In the genomic region with DNA sequence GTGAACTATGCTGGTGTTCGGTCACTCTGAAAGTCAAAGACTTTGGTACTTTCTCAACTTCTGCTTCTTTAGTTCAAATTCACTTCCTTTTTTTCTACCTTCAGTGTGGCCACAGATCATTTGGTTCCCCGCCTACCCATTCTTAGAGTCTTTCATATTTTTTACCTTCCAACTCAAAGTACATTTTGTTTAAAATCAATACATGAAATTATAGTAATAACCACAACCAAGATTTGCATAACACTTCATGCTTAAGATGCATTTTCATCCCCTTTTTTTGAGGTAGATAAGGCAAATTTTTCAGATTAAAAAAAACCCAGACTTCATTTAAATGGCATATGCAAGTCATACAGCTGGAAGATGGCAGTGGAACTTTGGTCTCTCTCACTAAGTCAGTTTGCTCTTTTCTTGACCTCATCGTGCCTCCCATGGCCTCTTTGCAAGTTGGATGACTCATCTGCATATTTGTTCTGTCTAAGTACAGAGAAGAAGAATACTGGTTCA, we compare ENCODE assay signal across 11 cellular contexts. TPM values are rescaled to one million over a fixed set of nuclear protein-coding genes. Genes with fewer than 3 reads are reported as not detected.
A peak's percentile ranks its signal among the peaks of the same experiment; 100 is the strongest.
DNase-seq lines count a peak whose midpoint lies in the region; ATAC-seq and TF ChIP-seq lines count a peak whose summit lies in the region.
"Had no signal": no experiment of that assay in that cellular context is flagged by ENCODE, and none has a peak within 500 bp of the region (broad histone marks: within the 10 kb centered on the region; RNA-seq: fewer than 3 reads in every experiment).

No MANE protein-coding gene starts in this region.

- no peak overlapping the region for H2AFZ ChIP-seq in mesenchymal stem cell (ENCODE audit: low read depth, low read length)

- no peaks in the 10 kb centered on the region for H3K79me1 ChIP-seq in mesenchymal stem cell (replicated peaks; ENCODE audit: low read length, poor library complexity, severe bottlenecking)

- H3K27me3 ChIP-seq in mesenchymal stem cell (ENCODE audit: control insufficient read depth in 1 of 2, insufficient read depth in 1 of 2, low read length in 2 of 2), result peaks cover 0 to 3% of the 10 kb centered on the region in 2 experiments
- H3K27me3 ChIP-seq: ovary, thyroid gland had no signal

- intact Hi-C loops in posterior vena cava (cut with DNase I), result no loop called here

- H3K23ac ChIP-seq in mesenchymal stem cell (ENCODE audit: low read length in 2 of 2), result no peak overlapping the region

- 80% methylated on average over 2 of the region's 3 CpGs for WGBS in mesenchymal stem cell

- TF ChIP-seq CTCF in endothelial cell (IDR thresholded peaks at IDR 0.05; ENCODE audit: unreplicated experiment) (no peak), omental fat pad (IDR thresholded peaks at IDR 0.05) (no peak)

- H3K27me3 Mint-ChIP-seq in endothelial cell (ENCODE audit: unreplicated experiment), result no peaks in the 10 kb centered on the region

- no peak overlapping the region for H2BK5ac ChIP-seq in mesenchymal stem cell (ENCODE audit: low read depth, low read length, poor library complexity, severe bottlenecking)

- no peak overlapping the region for H3K27ac Mint-ChIP-seq in endothelial cell (ENCODE audit: unreplicated experiment)

- H3K4me3 Mint-ChIP-seq in endothelial cell (ENCODE audit: unreplicated experiment), result no peak overlapping the region

- no peak overlapping the region for H3K4me2 ChIP-seq in mesenchymal stem cell (ENCODE audit: low read length, poor library complexity, severe bottlenecking)

- H3K18ac ChIP-seq in mesenchymal stem cell (ENCODE audit: low read depth in 1 of 2, low read length in 2 of 2), result no peak overlapping the region

- H4K91ac ChIP-seq in mesenchymal stem cell (ENCODE audit: low read length), result no peak overlapping the region

- DNase-seq in ELR (ENCODE audit: low read depth) (peak; percentile 5), brain pericyte (ENCODE audit: low read depth, low spot score) (peak; percentile 30), mesenchymal stem cell (no peak), posterior vena cava (ENCODE audit: low spot score) (no peak), endothelial cell (ENCODE audit: low spot score) (no peak), omental fat pad (ENCODE audit: low spot score) (no peak)
- DNase-seq: COR-L47, ovary, thyroid gland had no signal

- no peaks in the 10 kb centered on the region for H3K36me3 Mint-ChIP-seq in endothelial cell (ENCODE audit: low read depth, unreplicated experiment)

- H3K4me1 ChIP-seq in mesenchymal stem cell (ENCODE audit: control insufficient read depth, insufficient read depth, low read depth, low read length), result no peaks in the 10 kb centered on the region
- H3K4me1 ChIP-seq: thyroid gland had no signal

- no peak overlapping the region for H3K27ac ChIP-seq in mesenchymal stem cell (ENCODE audit: low read length, poor library complexity, severe bottlenecking)
- H3K27ac ChIP-seq: ovary, thyroid gland had no signal

- no peak overlapping the region for H3K9ac ChIP-seq in mesenchymal stem cell (ENCODE audit: low read length)

- H3K4me1 Mint-ChIP-seq in endothelial cell (ENCODE audit: unreplicated experiment), result peaks cover 14% of the 10 kb centered on the region

- H3K14ac ChIP-seq in mesenchymal stem cell (ENCODE audit: low read length in 2 of 2), result no peak overlapping the region

- no peaks in the 10 kb centered on the region for H3K9me3 Mint-ChIP-seq in endothelial cell (ENCODE audit: unreplicated experiment)

- H3K36me3 ChIP-seq in mesenchymal stem cell (ENCODE audit: control insufficient read depth in 1 of 2, insufficient read depth in 2 of 2, low read depth in 1 of 2, low read length in 2 of 2), result no peaks in the 10 kb centered on the region
- H3K36me3 ChIP-seq: ovary, thyroid gland had no signal

- no peak overlapping the region for H2BK12ac ChIP-seq in mesenchymal stem cell (ENCODE audit: low read length in 2 of 2)

- H3K4ac ChIP-seq in mesenchymal stem cell (ENCODE audit: low read depth in 1 of 2, low read length in 2 of 2), result no peak overlapping the region

- no peak overlapping the region for H2AK5ac ChIP-seq in mesenchymal stem cell (ENCODE audit: low read length, severe bottlenecking)

- H3K4me3 ChIP-seq in mesenchymal stem cell (ENCODE audit: insufficient read depth in 1 of 2, low read depth in 1 of 2, low read length in 2 of 2), result no peak overlapping the region
- H3K4me3 ChIP-seq: ovary, thyroid gland had no signal

- no peak overlapping the region for H2BK120ac ChIP-seq in mesenchymal stem cell (ENCODE audit: low read depth, low read length)

- no peak overlapping the region for H4K8ac ChIP-seq in mesenchymal stem cell (ENCODE audit: low read length)

- no peaks in the 10 kb centered on the region for H3K9me3 ChIP-seq in mesenchymal stem cell (ENCODE audit: control insufficient read depth, low read length)
- H3K9me3 ChIP-seq: ovary, thyroid gland had no signal

- ATAC-seq in GM21526 (IDR thresholded peaks at IDR 0.05; ENCODE audit: low FRiP score, unreplicated experiment) (peak; percentile 68), HG03460 (IDR thresholded peaks at IDR 0.05; ENCODE audit: unreplicated experiment) (peak; percentile 57), omental fat pad (ENCODE audit: low FRiP score) (no peak)

- no peak overlapping the region for H2BK15ac ChIP-seq in mesenchymal stem cell (ENCODE audit: low read depth, poor library complexity, severe bottlenecking)

RNA-seq across cellular contexts. Expression of gene CNR1, which starts 11.9 kb away (rescaled TPM):
- 0.06 TPM for polyA plus RNA-seq in mesenchymal stem cell (2013, experiment 1 of 2)
- polyA plus RNA-seq in mesenchymal stem cell (2013, experiment 2 of 2), result 0.01 TPM
- total RNA-seq in posterior vena cava (10 to 100 TPM; 11.1 to 21.7 TPM), endothelial cell (ENCODE audit: unreplicated experiment) (2.0 TPM), omental fat pad (10 to 100 TPM; 14.4 to 56.0 (median 34.0) TPM)

Comparison
In these comparisons a context has a peak if more than half of its experiments do, and no peak if none do; other contexts are left out.
1. DNase-seq: peak in ELR (single experiment) and brain pericyte (single experiment); none in mesenchymal stem cell (single experiment), posterior vena cava (single experiment), endothelial cell (single experiment) and omental fat pad (single experiment).